ENCODE assay signal across 13 cellular contexts in genomic region chr9:135796784-135797462, GRCh38.
DNase-seq lines count a peak whose midpoint lies in the region; ATAC-seq and TF ChIP-seq lines count a peak whose summit lies in the region.
"Had no signal": no experiment of that assay in that cellular context is flagged by ENCODE, and none has a peak within 500 bp of the region (broad histone marks: within the 10 kb centered on the region; RNA-seq: fewer than 3 reads in every experiment).

No MANE protein-coding gene starts in this region.

- POLR2A ChIA-PET in HCT116 (lab: Charles Lee) = no interaction called here

- intact Hi-C loops in right cardiac atrium (cut with DNase I) (no loop called here), cardiac septum (cut with DNase I) (no loop called here), HCT116 (cut with micrococcal nuclease) (loop anchor here (1.0 kb wide), 1 partner anchor 326 kb away; no protein-coding TSS in a partner anchor)

- H3K27me3 ChIP-seq in right cardiac atrium (ENCODE audit: control insufficient read depth, insufficient read depth) = no peaks in the 10 kb centered on the region
- H3K27me3 ChIP-seq in HCT116 (ENCODE audit: insufficient read depth, low read length) = no peaks in the 10 kb centered on the region
- H3K27me3 ChIP-seq: BLaER1 treated with 17β-estradiol and CSF1 and Interleukin-3, amounts not matched to agents 10 nM and 100 nM had no signal

- H3K79me2 ChIP-seq in HCT116 (ENCODE audit: insufficient read depth, low read length) = no peaks in the 10 kb centered on the region

- TF ChIP-seq CTCF in HCT116 (IDR thresholded peaks at IDR 0.05 in 2 of 3, conservative IDR thresholded peaks at IDR 0.05 in 1 of 3; ENCODE audit: borderline replicate concordance in 1 of 3, insufficient read depth in 1 of 3, low read depth in 2 of 3, low read length in 2 of 3) = no peak

- H3K4me3 ChIP-seq in right cardiac atrium (ENCODE audit: low read length) (no peak overlapping the region), HCT116 (replicated peaks in 1 of 2; ENCODE audit: low read depth in 1 of 2, low read length in 2 of 2) (no peak overlapping the region)
- H3K4me3 ChIP-seq: BLaER1 treated with 17β-estradiol and CSF1 and Interleukin-3, amounts not matched to agents 10 nM and 100 nM; SK-N-MC had no signal

- H3K36me3 ChIP-seq in HCT116 (ENCODE audit: control insufficient read depth in 1 of 2, insufficient read depth in 2 of 2, low read length in 2 of 2) = no peaks in the 10 kb centered on the region
- H3K36me3 ChIP-seq: BLaER1 treated with 17β-estradiol and CSF1 and Interleukin-3, amounts not matched to agents 10 nM and 100 nM had no signal

- no peak overlapping the region for H2AFZ ChIP-seq in HCT116 (ENCODE audit: low read depth, low read length, poor library complexity, severe bottlenecking)

- WGBS in right cardiac atrium = 69% methylated on average over 22 of the region's 22 CpGs

- H3K9me3 ChIP-seq in right cardiac atrium (ENCODE audit: control insufficient read depth, low read length) = no peaks in the 10 kb centered on the region
- H3K9me3 ChIP-seq in HCT116 (ENCODE audit: control insufficient read depth in 1 of 2, insufficient read depth in 1 of 2, low read depth in 1 of 2, low read length in 2 of 2) = no peaks in the 10 kb centered on the region

- H3K9me2 ChIP-seq in HCT116 (ENCODE audit: insufficient read depth) = no peaks in the 10 kb centered on the region

- H4K20me1 ChIP-seq in HCT116 (ENCODE audit: insufficient read depth) = no peaks in the 10 kb centered on the region

- RAD21 ChIA-PET in HCT116 (lab: Charles Lee; ENCODE audit: low non-redundant PET in 1 of 2, low total read pairs in 2 of 2, uncharacterized antibody in 2 of 2, unreplicated experiment in 2 of 2) = no interaction called here

- H3K27ac ChIP-seq in right cardiac atrium (ENCODE audit: low read length) (no peak overlapping the region), HCT116 (ENCODE audit: low read depth, low read length) (no peak overlapping the region)
- H3K27ac ChIP-seq: BLaER1 treated with 17β-estradiol and CSF1 and Interleukin-3, amounts not matched to agents 10 nM and 100 nM; SK-N-MC had no signal

- DNase-seq in right cardiac atrium (peak in 2 of 3 donors; percentile 46 to 51), cardiac septum (ENCODE audit: low spot score) (no peak), HCT116 (ENCODE audit: low read depth, low spot score) (no peak), left lobe of liver (ENCODE audit: low spot score) (no peak), OCI-M1 (lab: John Stamatoyannopoulos, UW) (no peak), AML-193 (lab: John Stamatoyannopoulos, UW) (no peak)
- no peak for DNase-seq in stimulated activated naive CD4-positive, alpha-beta T cell (lab: John Stamatoyannopoulos, UW)
- DNase-seq: MV-4-11; NCI-H1417 treated with DMSO at 0.1 percent for 48 hours; NCI-H2107; NK-92 treated with Interleukin-12 subunit alpha and Interleukin-12 subunit beta, amount 100 ng/mL, for 24 hours had no signal

- no peak overlapping the region for H3K4me2 ChIP-seq in HCT116 (ENCODE audit: low read length)
- H3K4me2 ChIP-seq: BLaER1 treated with 17β-estradiol and CSF1 and Interleukin-3, amounts not matched to agents 10 nM and 100 nM had no signal

- ATAC-seq in right cardiac atrium (peak in 1 of 2 donors; percentile 7), HCT116 (0 out of 2 replicates have a peak, but pooled peaks have one; percentile 21), left lobe of liver (peak; percentile 22)

- CTCF ChIA-PET in HCT116 (lab: Charles Lee) = interaction anchor here (0.7 to 2.6 kb wide), 3 partner anchors 8 to 326 kb away, joined by 3 to 7 read pairs (median 4); no protein-coding TSS in a partner anchor

- H3K4me1 ChIP-seq in right cardiac atrium (ENCODE audit: control insufficient read depth, insufficient read depth, low read length) (no peaks in the 10 kb centered on the region), HCT116 (ENCODE audit: control insufficient read depth in 1 of 2, insufficient read depth in 2 of 2, low read length in 2 of 2) (peaks cover 0 to 4% of the 10 kb centered on the region in 2 experiments; a peak in 1 of 4 replicates)

- no peak overlapping the region for H3K9ac ChIP-seq in HCT116 (ENCODE audit: low read length)
- H3K9ac ChIP-seq: BLaER1 treated with 17β-estradiol and CSF1 and Interleukin-3, amounts not matched to agents 10 nM and 100 nM had no signal

- TF ChIP-seq RAD21 in HCT116 (IDR thresholded peaks at IDR 0.05; ENCODE audit: low read depth) = no peak

- BruUV-seq in HCT116 (replicated peaks; lab: Mats Ljungman, UMichigan) = no TSS peak

- no peak for TF ChIP-seq POLR2A in HCT116 (IDR thresholded peaks at IDR 0.05; ENCODE audit: borderline replicate concordance, extremely low read depth, insufficient read depth, insufficient read length)

TF ChIP-seq in HCT116, 20 proteins besides CTCF, POLR2A, EP300 and RAD21:
- TF ChIP-seq FOSL1 (IDR thresholded peaks at IDR 0.05; ENCODE audit: low read depth) = no peak

Comparison
In these comparisons a context has a peak if more than half of its experiments do, and no peak if none do; other contexts are left out.
1. DNase-seq: peak in right cardiac atrium (2 of 3); none in cardiac septum (single experiment), HCT116 (single experiment), left lobe of liver (single experiment), OCI-M1 (single experiment), AML-193 (0 of 2) and stimulated activated naive CD4-positive, alpha-beta T cell (0 of 6).